Comparison of ENCODE assay signal across 15 cellular contexts in the genomic region with DNA sequence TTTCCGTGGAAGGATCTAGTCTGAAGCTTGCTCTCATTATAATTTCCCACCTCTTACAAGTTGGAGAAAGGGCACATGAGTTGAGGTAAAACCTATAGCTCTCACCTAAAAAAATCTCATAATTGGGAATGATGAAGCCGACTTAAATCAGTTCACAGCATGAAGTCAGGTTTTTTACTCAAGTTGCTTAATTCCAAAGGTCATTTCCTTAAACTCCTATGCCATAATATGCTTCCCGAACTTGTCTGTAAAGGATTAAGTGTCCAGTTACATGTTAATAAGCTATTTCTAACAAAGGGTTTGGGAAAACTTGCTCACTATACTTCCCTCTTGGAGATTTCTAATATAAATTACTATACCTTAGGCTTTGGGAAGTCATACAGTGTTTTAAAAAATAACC.
DNase-seq lines count a peak whose midpoint lies in the region; ATAC-seq and TF ChIP-seq lines count a peak whose summit lies in the region.
"Had no signal": no experiment of that assay in that cellular context is flagged by ENCODE, and none has a peak within 500 bp of the region (broad histone marks: within the 10 kb centered on the region; RNA-seq: fewer than 3 reads in every experiment).

No MANE protein-coding gene starts in this region.

- no peaks in the 10 kb centered on the region for H3K36me3 ChIP-seq in mucosa of descending colon (ENCODE audit: low read depth)
- H3K36me3 ChIP-seq: BLaER1, HAP-1 had no signal

- H3K4me1 ChIP-seq in mucosa of descending colon (ENCODE audit: low read depth), result no peaks in the 10 kb centered on the region
- H3K4me1 ChIP-seq: BLaER1 had no signal

- ATAC-seq in mucosa of descending colon (peak; percentile 51), GM21390 (IDR thresholded peaks at IDR 0.05; ENCODE audit: unreplicated experiment) (no peak)
- ATAC-seq: CD8-positive, alpha-beta T cell; GM23338 had no signal

- TF ChIP-seq CTCF in mucosa of descending colon (IDR thresholded peaks at IDR 0.05), result no peak

- peak; percentile 34 for DNase-seq in NCI-H146 (lab: John Stamatoyannopoulos, UW)
- DNase-seq in NCI-H146 treated with DMSO at 0.1 percent for 48 hours (lab: John Stamatoyannopoulos, UW; ENCODE audit: unreplicated experiment), result no peak
- peak; percentile 27 for DNase-seq in NCI-H748 treated with DMSO at 0.1 percent for 48 hours (lab: John Stamatoyannopoulos, UW)
- DNase-seq in NCI-H748 (lab: John Stamatoyannopoulos, UW; ENCODE audit: unreplicated experiment), result no peak
- DNase-seq in mucosa of descending colon, result no peak
- no peak for DNase-seq in globus pallidus (ENCODE audit: low spot score)
- DNase-seq: Caco-2; CD4-positive, CD25-positive, alpha-beta regulatory T cell; CD8-positive, alpha-beta T cell; DND-41; HFFc6 had no signal

- no peaks in the 10 kb centered on the region for H3K9me3 ChIP-seq in mucosa of descending colon
- H3K9me3 ChIP-seq: BLaER1, Caco-2, HAP-1 had no signal

- intact Hi-C loops in mucosa of descending colon (cut with DNase I, micrococcal nuclease), result no loop called here

- no peak overlapping the region for H3K4me3 ChIP-seq in mucosa of descending colon
- H3K4me3 ChIP-seq: BLaER1, GM23338, HAP-1 had no signal

Comparison
In these comparisons a context has a peak if more than half of its experiments do, and no peak if none do; other contexts are left out.
1. DNase-seq: peak in NCI-H146 (single experiment) and NCI-H748 treated with DMSO at 0.1 percent for 48 hours (single experiment); none in NCI-H146 treated with DMSO at 0.1 percent for 48 hours (single experiment), NCI-H748 (single experiment), mucosa of descending colon (0 of 3) and globus pallidus (single experiment).